ENCODE assay signal across 1 cellular context in genomic region chr2:215452725-215453124, GRCh38.
TF ChIP-seq lines count a peak whose summit lies in the region.

No MANE protein-coding gene starts in this region.

TF ChIP-seq in K562, 482 proteins besides CTCF, POLR2A, EP300 and RAD21:
- TF ChIP-seq ZKSCAN3 (CRISPR knock-in tag; IDR thresholded peaks at IDR 0.05), result no peak
- TF ChIP-seq CBX1 (IDR thresholded peaks at IDR 0.05; ENCODE audit: low read depth), result no peak
- no peak for TF ChIP-seq ZNF512 (tag; IDR thresholded peaks at IDR 0.05)
- no peak for TF ChIP-seq CHCHD3 (CRISPR knock-in tag; IDR thresholded peaks at IDR 0.05)
- TF ChIP-seq ZNF253 (CRISPR knock-in tag; conservative IDR thresholded peaks at IDR 0.05), result no peak
- TF ChIP-seq, protein P1, sequence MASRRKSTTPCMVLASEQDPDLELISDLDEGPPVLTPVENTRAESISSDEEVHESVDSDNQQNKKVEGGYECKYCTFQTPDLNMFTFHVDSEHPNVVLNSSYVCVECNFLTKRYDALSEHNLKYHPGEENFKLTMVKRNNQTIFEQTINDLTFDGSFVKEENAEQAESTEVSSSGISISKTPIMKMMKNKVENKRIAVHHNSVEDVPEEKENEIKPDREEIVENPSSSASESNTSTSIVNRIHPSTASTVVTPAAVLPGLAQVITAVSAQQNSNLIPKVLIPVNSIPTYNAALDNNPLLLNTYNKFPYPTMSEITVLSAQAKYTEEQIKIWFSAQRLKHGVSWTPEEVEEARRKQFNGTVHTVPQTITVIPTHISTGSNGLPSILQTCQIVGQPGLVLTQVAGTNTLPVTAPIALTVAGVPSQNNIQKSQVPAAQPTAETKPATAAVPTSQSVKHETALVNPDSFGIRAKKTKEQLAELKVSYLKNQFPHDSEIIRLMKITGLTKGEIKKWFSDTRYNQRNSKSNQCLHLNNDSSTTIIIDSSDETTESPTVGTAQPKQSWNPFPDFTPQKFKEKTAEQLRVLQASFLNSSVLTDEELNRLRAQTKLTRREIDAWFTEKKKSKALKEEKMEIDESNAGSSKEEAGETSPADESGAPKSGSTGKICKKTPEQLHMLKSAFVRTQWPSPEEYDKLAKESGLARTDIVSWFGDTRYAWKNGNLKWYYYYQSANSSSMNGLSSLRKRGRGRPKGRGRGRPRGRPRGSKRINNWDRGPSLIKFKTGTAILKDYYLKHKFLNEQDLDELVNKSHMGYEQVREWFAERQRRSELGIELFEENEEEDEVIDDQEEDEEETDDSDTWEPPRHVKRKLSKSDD (conservative IDR thresholded peaks at IDR 0.05; ENCODE audit: low read length), result no peak
- TF ChIP-seq ZNF695 (CRISPR knock-in tag; IDR thresholded peaks at IDR 0.05), result no peak
